ENCODE assay signal across 19 cellular contexts in the genomic region with DNA sequence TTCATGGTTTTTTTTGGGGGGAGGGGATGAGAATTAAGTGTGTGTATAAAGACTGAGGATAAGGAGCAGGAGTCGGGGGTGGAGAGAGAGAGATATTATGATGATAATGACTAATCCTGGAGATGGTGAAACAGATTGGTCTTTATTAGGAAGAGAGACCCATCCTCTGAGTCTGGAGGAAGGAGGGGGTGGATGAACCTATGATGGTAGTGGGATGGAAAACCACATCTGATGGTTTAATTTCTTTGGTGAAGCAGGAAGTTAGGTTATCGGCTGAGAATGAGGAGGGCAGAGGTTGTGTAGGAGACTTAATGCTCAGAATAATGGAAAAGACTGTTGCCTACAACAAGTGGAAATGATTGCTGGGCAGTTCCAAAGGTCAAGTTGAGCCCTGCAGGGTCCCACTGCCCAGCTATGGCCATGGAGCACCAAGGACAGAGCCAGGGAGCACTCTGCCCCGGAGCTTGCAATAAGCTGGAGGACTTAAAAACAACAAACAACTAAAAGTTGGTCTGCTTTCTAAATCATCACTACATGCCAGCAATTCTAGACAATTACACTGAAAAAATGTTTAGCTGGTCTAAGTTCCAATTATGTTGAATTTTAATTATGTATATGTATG.
"Had no signal": no experiment of that assay in that cellular context is flagged by ENCODE, and none has a peak within 500 bp of the region (broad histone marks: within the 10 kb centered on the region; RNA-seq: fewer than 3 reads in every experiment).

No MANE protein-coding gene starts in this region.

- H3K36me3 Mint-ChIP-seq: natural killer cell had no signal

- H3K27ac Mint-ChIP-seq: natural killer cell; stimulated activated memory B cell treated with anti-CD40 and anti-IgM and Interleukin-4, amounts not matched to agents 10 μg/mL and 1 μg/mL and 100 μg/mL, for 72 hours; T-helper 2 cell treated with Interferon-gamma antibody and Interleukin-4, amounts not matched to agents 5 μg/mL and 100 μg/mL, for 36 hours had no signal

- H3K9me3 ChIP-seq: left lung, mucosa of descending colon, neutrophil, SJSA1, transverse colon had no signal

- H3K4me1 Mint-ChIP-seq: natural killer cell; stimulated activated memory B cell treated with anti-CD40 and anti-IgM and Interleukin-4, amounts not matched to agents 10 μg/mL and 1 μg/mL and 100 μg/mL, for 72 hours had no signal

- H2AFZ ChIP-seq: hepatocyte had no signal

- ATAC-seq: left lung; mucosa of descending colon; natural killer cell; stimulated activated memory B cell treated with anti-CD40 and anti-IgM and Interleukin-4, amounts not matched to agents 10 μg/mL and 1 μg/mL and 100 μg/mL, for 72 hours had no signal

- H3K4me3 Mint-ChIP-seq: activated T-cell treated with anti-CD3 and anti-CD28 coated beads, Interleukin-2, amount 50 U/mL, for 4 hours; natural killer cell; stimulated activated memory B cell treated with anti-CD40 and anti-IgM and Interleukin-4, amounts not matched to agents 10 μg/mL and 1 μg/mL and 100 μg/mL, for 72 hours; T-helper 2 cell treated with Interferon-gamma antibody and Interleukin-4, amounts not matched to agents 5 μg/mL and 100 μg/mL, for 36 hours had no signal

- H3K4me2 ChIP-seq: hepatocyte had no signal

- H3K27me3 Mint-ChIP-seq: stimulated activated memory B cell treated with anti-CD40 and anti-IgM and Interleukin-4, amounts not matched to agents 10 μg/mL and 1 μg/mL and 100 μg/mL, for 72 hours had no signal

- H3K4me3 ChIP-seq: hepatocyte, left lung, mucosa of descending colon, SJSA1, transverse colon had no signal

- H3K27me3 ChIP-seq: hepatocyte, left lung, neutrophil, SJSA1, transverse colon had no signal

- H3K4me1 ChIP-seq: left lung, SJSA1, transverse colon had no signal

- H3K79me2 ChIP-seq: hepatocyte had no signal

- H3K9me3 Mint-ChIP-seq: natural killer cell; stimulated activated memory B cell treated with anti-CD40 and anti-IgM and Interleukin-4, amounts not matched to agents 10 μg/mL and 1 μg/mL and 100 μg/mL, for 72 hours had no signal

- H3K36me3 ChIP-seq: left lung, SJSA1, transverse colon had no signal

- H3K27ac ChIP-seq: hepatocyte, left lung, neutrophil, SJSA1, transverse colon had no signal

- DNase-seq: activated CD4-positive, alpha-beta T cell treated with anti-CD3 and anti-CD28 coated beads, Interleukin-2, amount 50 U/mL, for 4 hours; activated CD4-positive, CD25-positive, alpha-beta regulatory T cell; activated gamma-delta T cell; activated T-cell treated with anti-CD3 and anti-CD28 coated beads, Interleukin-2, amount 50 U/mL, for 4 hours; islet precursor cell; left lung; mammary epithelial cell; mucosa of descending colon; natural killer cell; posterior cingulate gyrus; retina; stimulated activated CD4-positive, alpha-beta T cell treated with anti-CD3 and anti-CD28 coated beads, Interleukin-2, amount 100 ng/mL, for 48 hours; substantia nigra; transverse colon had no signal
